In genomic region chr2:96866149-96866548, GRCh38 we compare ENCODE assay signal across 17 cellular contexts. TPM values are rescaled to one million over a fixed set of nuclear protein-coding genes. Genes with fewer than 3 reads are reported as not detected.
DNase-seq lines count a peak whose midpoint lies in the region; ATAC-seq and TF ChIP-seq lines count a peak whose summit lies in the region.
"Had no signal": no experiment of that assay in that cellular context is flagged by ENCODE, and none has a peak within 500 bp of the region (broad histone marks: within the 10 kb centered on the region; RNA-seq: fewer than 3 reads in every experiment).

No MANE protein-coding gene starts in this region.

- H3K36me3 ChIP-seq in heart left ventricle (peaks cover 0 to 66% (median 59%) of the 10 kb centered on the region in 9 donors), gastroesophageal sphincter (peaks cover 0 to 66% of the 10 kb centered on the region in 2 donors), neuronal stem cell (replicated peaks in 1 of 2; ENCODE audit: control insufficient read depth in 2 of 2, insufficient read depth in 2 of 2, low read length in 2 of 2) (peaks cover 57 to 63% of the 10 kb centered on the region in 2 donors), upper lobe of right lung (peaks cover 58% of the 10 kb centered on the region), SJCRH30 (peaks cover 49% of the 10 kb centered on the region)

- peak overlapping the region; percentile 60 for H3K9ac ChIP-seq in neuronal stem cell (ENCODE audit: low read depth, low read length, poor library complexity)

- peaks cover 0 to 23% (median 0%) of the 10 kb centered on the region in 9 donors for H3K27me3 ChIP-seq in heart left ventricle
- no peaks in the 10 kb centered on the region for H3K27me3 ChIP-seq in gastroesophageal sphincter
- H3K27me3 ChIP-seq in neuronal stem cell (ENCODE audit: control insufficient read depth in 3 of 3, insufficient read depth in 3 of 3, low read depth in 1 of 3, low read length in 3 of 3), result no peaks in the 10 kb centered on the region
- H3K27me3 ChIP-seq in upper lobe of right lung, result no peaks in the 10 kb centered on the region
- no peaks in the 10 kb centered on the region for H3K27me3 ChIP-seq in SJCRH30
- H3K27me3 ChIP-seq: MG63 had no signal

- H3K27ac ChIP-seq in heart left ventricle (peak overlapping the region in 11 of 12 donors; percentile 96 to 100 (median 98)), gastroesophageal sphincter (peak overlapping the region in 3 of 4 donors; percentile 100), neuronal stem cell (replicated peaks; ENCODE audit: low read length) (no peak overlapping the region), upper lobe of right lung (peak overlapping the region; percentile 36), SJCRH30 (no peak overlapping the region)
- H3K27ac ChIP-seq: 22Rv1 had no signal

- H3K4me2 ChIP-seq in neuronal stem cell (ENCODE audit: insufficient read depth, low read length, poor library complexity, severe bottlenecking), result no peak overlapping the region

- intact Hi-C loops in heart left ventricle (cut with DNase I), result loop anchor here in 1 of 10 donors (5.0 kb wide), 1 partner anchor 246 kb away; the partner anchor contains the start of gene ANKRD36
- intact Hi-C loops in Right ventricle myocardium inferior (cut with DNase I), result no loop called here
- intact Hi-C loops in upper lobe of right lung (cut with DNase I), result loop anchor here (5.0 kb wide), 1 partner anchor 86 kb away; no protein-coding TSS in a partner anchor

- H3K4me3 ChIP-seq in heart left ventricle (peak overlapping the region in 9 of 12 donors; percentile 79 to 100 (median 97)), gastroesophageal sphincter (peak overlapping the region in 1 of 2 donors; percentile 99), neuronal stem cell (ENCODE audit: low read length in 2 of 2) (no peak overlapping the region), upper lobe of right lung (peak overlapping the region; percentile 91), SJCRH30 (no peak overlapping the region)
- H3K4me3 ChIP-seq: MG63 had no signal

- H3K79me1 ChIP-seq in neuronal stem cell (ENCODE audit: low read depth, low read length), result peaks cover 41% of the 10 kb centered on the region

- peak overlapping the region; percentile 97 for H4K8ac ChIP-seq in neuronal stem cell (ENCODE audit: low read depth, low read length)

- no peak for TF ChIP-seq POLR2A in heart left ventricle (IDR thresholded peaks at IDR 0.05)
- TF ChIP-seq POLR2A in gastroesophageal sphincter (IDR thresholded peaks at IDR 0.05), result no peak

- TF ChIP-seq EP300 in gastroesophageal sphincter (IDR thresholded peaks at IDR 0.05), result no peak

- no peak overlapping the region for H2BK15ac ChIP-seq in neuronal stem cell (ENCODE audit: low read length)

- no peak overlapping the region for H3K4ac ChIP-seq in neuronal stem cell (ENCODE audit: low read length)

- H2AFZ ChIP-seq in neuronal stem cell (ENCODE audit: low read length), result no peak overlapping the region

- H3K18ac ChIP-seq in neuronal stem cell (ENCODE audit: low read length), result no peak overlapping the region

- H3K4me1 ChIP-seq in heart left ventricle (peaks cover 0 to 61% (median 44%) of the 10 kb centered on the region in 12 donors), gastroesophageal sphincter (peaks cover 0 to 76% (median 24%) of the 10 kb centered on the region in 3 donors), neuronal stem cell (ENCODE audit: control insufficient read depth in 2 of 2, insufficient read depth in 1 of 2, low read depth in 1 of 2, low read length in 2 of 2) (peaks cover 9 to 16% of the 10 kb centered on the region in 2 donors), upper lobe of right lung (peaks cover 41% of the 10 kb centered on the region), SJCRH30 (peaks cover 5% of the 10 kb centered on the region)

- DNase-seq in heart left ventricle (peak in 1 of 5 donors; percentile 68), Right ventricle myocardium inferior (ENCODE audit: missing footprints) (no peak), neuronal stem cell (ENCODE audit: low spot score) (no peak), upper lobe of right lung (no peak), SJCRH30 (no peak)
- no peak for DNase-seq in stimulated activated CD4-positive, alpha-beta T cell treated with anti-CD3 and anti-CD28 coated beads, Interleukin-12 subunit alpha, Interleukin-12 subunit beta, amount 100 ng/mL, for 4 hours
- DNase-seq in stimulated activated naive CD4-positive, alpha-beta T cell treated with Interleukin-2 at 50 U/mL for 16 hours (lab: John Stamatoyannopoulos, UW), result no peak
- DNase-seq: activated CD4-positive, alpha-beta T cell treated with anti-CD3 and anti-CD28 coated beads, Interleukin-2, amount 10 ng/mL, durations not matched to agents 7 days and 5 days; activated naive CD4-positive, alpha-beta T cell; MG63; NCI-H2029; NCI-H524 treated with DMSO at 0.1 percent for 48 hours; retina had no signal

- H3K9me3 ChIP-seq in heart left ventricle, result no peaks in the 10 kb centered on the region
- H3K9me3 ChIP-seq in gastroesophageal sphincter, result no peaks in the 10 kb centered on the region
- no peaks in the 10 kb centered on the region for H3K9me3 ChIP-seq in neuronal stem cell (replicated peaks in 1 of 2; ENCODE audit: control insufficient read depth in 2 of 2, insufficient read depth in 1 of 2, low read depth in 1 of 2, low read length in 2 of 2)
- H3K9me3 ChIP-seq in upper lobe of right lung, result no peaks in the 10 kb centered on the region
- no peaks in the 10 kb centered on the region for H3K9me3 ChIP-seq in SJCRH30 (replicated peaks)
- H3K9me3 ChIP-seq: MG63, thoracic aorta had no signal

- no peak overlapping the region for H2BK12ac ChIP-seq in neuronal stem cell (ENCODE audit: low read length)

- TF ChIP-seq CTCF in heart left ventricle (IDR thresholded peaks at IDR 0.05) (no peak), gastroesophageal sphincter (IDR thresholded peaks at IDR 0.05) (no peak), upper lobe of right lung (IDR thresholded peaks at IDR 0.05) (no peak)

- 58 to 74% (median 62%) methylated on average over 5 to 14 of the region's 14 CpGs for WGBS in heart left ventricle, 4 donors
- no CpG with 5 or more reads among the region's 14 CpGs for WGBS in gastroesophageal sphincter (ENCODE audit: low coverage in 1 of 2), 2 donors
- no CpG with 5 or more reads among the region's 14 CpGs for WGBS in neuronal stem cell (ENCODE audit: extremely low coverage in 2 of 2, insufficient read length in 2 of 2, insufficient replicate concordance in 1 of 2), 2 donors

- no peak overlapping the region for H4K91ac ChIP-seq in neuronal stem cell (ENCODE audit: low read depth, low read length, poor library complexity)

- H2BK5ac ChIP-seq in neuronal stem cell (ENCODE audit: low read length), result peak overlapping the region; percentile 68

- no peak overlapping the region for H3K23ac ChIP-seq in neuronal stem cell (ENCODE audit: low read depth, low read length, poor library complexity)

- ATAC-seq in heart left ventricle (no peak), Right ventricle myocardium inferior (no peak), gastroesophageal sphincter (no peak), upper lobe of right lung (no peak)
- ATAC-seq: Panc1 had no signal

- H2BK120ac ChIP-seq in neuronal stem cell (ENCODE audit: low read depth, low read length), result no peak overlapping the region

- no peak overlapping the region for H2AK5ac ChIP-seq in neuronal stem cell (ENCODE audit: low read depth, low read length)

- H3K14ac ChIP-seq in neuronal stem cell (ENCODE audit: low read length), result no peak overlapping the region

RNA-seq across cellular contexts. Expression of gene SEMA4C, which starts 3.7 kb away (rescaled TPM):
- total RNA-seq in heart left ventricle, result 10 to 100 TPM; 15.6 to 29.6 (median 22.0) TPM
- 10 to 100 TPM; 11.7 to 17.0 TPM for polyA plus RNA-seq in heart left ventricle
- total RNA-seq in Right ventricle myocardium inferior, result 22.7 TPM
- total RNA-seq in gastroesophageal sphincter, result 10 to 100 TPM; 58.7 to 66.6 (median 62.8) TPM
- polyA plus RNA-seq in neuronal stem cell (2013, experiment 1 of 2), result 40.1 TPM
- 39.2 TPM for polyA plus RNA-seq in neuronal stem cell (2013, experiment 2 of 2)
- 37.7 TPM for total RNA-seq in upper lobe of right lung
- 41.3 and 49.4 TPM in 2 replicates for total RNA-seq in SJCRH30 (2014; rRNA removed; shearing (Covaris generic))

RNA-seq across cellular contexts. Expression of gene ANKRD39, which starts 8.3 kb away (rescaled TPM):
- total RNA-seq in heart left ventricle (10 to 100 TPM; 13.3 to 18.4 (median 16.8) TPM), Right ventricle myocardium inferior (17.4 TPM), gastroesophageal sphincter (10 to 100 TPM; 13.3 to 20.4 (median 17.1) TPM), upper lobe of right lung (8.6 TPM)
- polyA plus RNA-seq in heart left ventricle, result 10 to 100 TPM; 18.3 to 33.4 TPM
- 10.5 TPM for polyA plus RNA-seq in neuronal stem cell (2013, experiment 1 of 2)
- 9.7 TPM for polyA plus RNA-seq in neuronal stem cell (2013, experiment 2 of 2)
- total RNA-seq in SJCRH30 (2014; rRNA removed; shearing (Covaris generic)), result 7.7 and 7.8 TPM in 2 replicates

RNA-seq across cellular contexts. Expression of gene ANKRD23, which starts 22.3 kb away (rescaled TPM):
- total RNA-seq in heart left ventricle (10 to 100 TPM in 2 of 9 donors, 1 to 10 TPM in 7; 2.3 to 23.6 (median 7.9) TPM), Right ventricle myocardium inferior (12.7 TPM), gastroesophageal sphincter (1 to 10 TPM; 1.2 to 4.9 (median 3.1) TPM), upper lobe of right lung (1.7 TPM)
- 10 to 100 TPM in 1 of 2 donors, under 1 TPM in 1; 0.96 to 26.7 TPM for polyA plus RNA-seq in heart left ventricle
- polyA plus RNA-seq in neuronal stem cell (2013, experiment 1 of 2), result 2.3 TPM
- polyA plus RNA-seq in neuronal stem cell (2013, experiment 2 of 2), result 1.9 TPM
- 0.58 and 1.1 TPM in 2 replicates for total RNA-seq in SJCRH30 (2014; rRNA removed; shearing (Covaris generic))

RNA-seq across cellular contexts. Expression of gene CNNM3, which starts 50.1 kb away (rescaled TPM):
- 10 to 100 TPM in 6 of 9 donors, 1 to 10 TPM in 3; 6.6 to 17.7 (median 10.6) TPM for total RNA-seq in heart left ventricle
- 1 to 10 TPM; 5.1 to 7.1 TPM for polyA plus RNA-seq in heart left ventricle
- 13.3 TPM for total RNA-seq in Right ventricle myocardium inferior
- total RNA-seq in gastroesophageal sphincter, result 10 to 100 TPM; 10.4 to 21.6 (median 18.9) TPM
- 13.3 TPM for polyA plus RNA-seq in neuronal stem cell (2013, experiment 1 of 2)
- 13.5 TPM for polyA plus RNA-seq in neuronal stem cell (2013, experiment 2 of 2)
- 34.1 TPM for total RNA-seq in upper lobe of right lung
- total RNA-seq in SJCRH30 (2014; rRNA removed; shearing (Covaris generic)), result 9.1 and 9.3 TPM in 2 replicates

Comparison
In these comparisons a context has a peak if more than half of its experiments do, and no peak if none do; other contexts are left out.
1. H3K27ac ChIP-seq: peak in heart left ventricle (11 of 12), gastroesophageal sphincter (3 of 4) and upper lobe of right lung (single experiment); none in neuronal stem cell (single experiment) and SJCRH30 (single experiment).
2. H3K4me3 ChIP-seq: peak in heart left ventricle (9 of 12) and upper lobe of right lung (single experiment); none in neuronal stem cell (0 of 2) and SJCRH30 (single experiment).